ENCODE assay signal across 15 cellular contexts in the genomic region with DNA sequence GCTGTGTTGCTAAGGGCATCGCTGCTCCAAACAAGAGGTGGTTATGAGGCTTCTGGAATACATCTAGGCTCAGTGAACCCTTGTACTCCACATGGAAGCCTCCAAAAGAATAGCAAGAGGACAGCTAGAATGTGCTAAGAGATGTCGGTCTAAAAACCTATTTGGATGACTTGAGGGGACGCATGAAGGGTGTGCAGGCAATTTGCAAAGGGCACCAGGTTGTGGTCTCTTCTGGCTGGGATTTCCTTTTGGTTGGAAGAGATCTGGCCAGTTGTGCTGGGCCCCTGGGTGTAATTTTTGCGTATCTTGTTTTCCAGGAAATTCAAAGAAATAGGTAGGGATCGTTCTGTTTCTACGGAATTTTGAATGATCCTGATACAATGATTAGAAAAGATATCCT. TPM values are rescaled to one million over a fixed set of nuclear protein-coding genes. Genes with fewer than 3 reads are reported as not detected.
DNase-seq lines count a peak whose midpoint lies in the region; ATAC-seq lines count a peak whose summit lies in the region.
"Had no signal": no experiment of that assay in that cellular context is flagged by ENCODE, and none has a peak within 500 bp of the region (broad histone marks: within the 10 kb centered on the region; RNA-seq: fewer than 3 reads in every experiment).

No MANE protein-coding gene starts in this region.

- H3K27me3 ChIP-seq in HUES6 (ENCODE audit: control insufficient read depth, insufficient read depth, low read length) (peaks cover 20% of the 10 kb centered on the region), neuronal stem cell (ENCODE audit: control insufficient read depth in 3 of 3, insufficient read depth in 3 of 3, low read depth in 1 of 3, low read length in 3 of 3) (peaks cover 0 to 8% (median 3%) of the 10 kb centered on the region in 3 experiments)

- H3K36me3 Mint-ChIP-seq in activated CD4-positive, alpha-beta T cell treated with anti-CD3 and anti-CD28 coated beads for 36 hours (ENCODE audit: low read depth): peaks cover 3% of the 10 kb centered on the region
- H3K36me3 Mint-ChIP-seq in activated naive CD8-positive, alpha-beta T cell treated with anti-CD3 and anti-CD28 coated beads, Interleukin-2, amount 50 U/mL, for 24 hours (ENCODE audit: low read depth): peaks cover 3% of the 10 kb centered on the region
- H3K36me3 Mint-ChIP-seq in memory B cell: peaks cover 11% of the 10 kb centered on the region

- CTCF ChIA-PET in activated CD4-positive, alpha-beta T cell treated with anti-CD3 and anti-CD28 coated beads for 36 hours (lab: Charles Lee): interaction anchor here (0.7 to 1.1 kb wide), 2 partner anchors 12 to 69 kb away, joined by 3 read pairs; no protein-coding TSS in a partner anchor

- intact Hi-C loops in activated CD4-positive, alpha-beta T cell treated with anti-CD3 and anti-CD28 coated beads for 36 hours (cut with DNase I, micrococcal nuclease): no loop called here

- H3K18ac ChIP-seq in neuronal stem cell (ENCODE audit: low read length): no peak overlapping the region

- no peak overlapping the region for H4K8ac ChIP-seq in neuronal stem cell (ENCODE audit: low read depth, low read length)

- no peak overlapping the region for H2BK15ac ChIP-seq in neuronal stem cell (ENCODE audit: low read length)

- H3K4me3 ChIP-seq in HUES6 (ENCODE audit: low read depth, low read length) (no peak overlapping the region), neuronal stem cell (ENCODE audit: low read length in 2 of 2) (no peak overlapping the region)
- H3K4me3 ChIP-seq: BLaER1 treated with 17β-estradiol and CSF1 and Interleukin-3, amounts not matched to agents 10 nM and 100 nM; tibial nerve had no signal

- no peaks in the 10 kb centered on the region for H3K9me3 ChIP-seq in HUES6 (ENCODE audit: control insufficient read depth, insufficient read depth, low read depth, low read length)
- no peaks in the 10 kb centered on the region for H3K9me3 ChIP-seq in neuronal stem cell (replicated peaks in 1 of 2; ENCODE audit: control insufficient read depth in 2 of 2, insufficient read depth in 1 of 2, low read depth in 1 of 2, low read length in 2 of 2)
- H3K9me3 ChIP-seq: BLaER1 treated with 17β-estradiol and CSF1 and Interleukin-3, amounts not matched to agents 10 nM and 100 nM; tibial nerve had no signal

- peaks cover 46% of the 10 kb centered on the region for H3K4me1 ChIP-seq in HUES6 (ENCODE audit: control insufficient read depth, insufficient read depth, low read length)
- H3K4me1 ChIP-seq in neuronal stem cell (ENCODE audit: control insufficient read depth in 2 of 2, insufficient read depth in 1 of 2, low read depth in 1 of 2, low read length in 2 of 2): peaks cover 12 to 19% of the 10 kb centered on the region in 2 donors

- H2BK120ac ChIP-seq in neuronal stem cell (ENCODE audit: low read depth, low read length): no peak overlapping the region

- H3K4me3 Mint-ChIP-seq in activated CD4-positive, alpha-beta T cell treated with anti-CD3 and anti-CD28 coated beads for 36 hours: no peak overlapping the region
- no peak overlapping the region for H3K4me3 Mint-ChIP-seq in activated naive CD8-positive, alpha-beta T cell treated with anti-CD3 and anti-CD28 coated beads, Interleukin-2, amount 50 U/mL, for 24 hours
- no peak overlapping the region for H3K4me3 Mint-ChIP-seq in memory B cell

- H3K27me3 Mint-ChIP-seq in activated CD4-positive, alpha-beta T cell treated with anti-CD3 and anti-CD28 coated beads for 36 hours: no peaks in the 10 kb centered on the region
- no peaks in the 10 kb centered on the region for H3K27me3 Mint-ChIP-seq in activated naive CD8-positive, alpha-beta T cell treated with anti-CD3 and anti-CD28 coated beads, Interleukin-2, amount 50 U/mL, for 24 hours
- no peaks in the 10 kb centered on the region for H3K27me3 Mint-ChIP-seq in memory B cell

- H3K36me3 ChIP-seq in HUES6 (ENCODE audit: control insufficient read depth, insufficient read depth, low read length) (no peaks in the 10 kb centered on the region; the same call in 1 of the 2 replicates), neuronal stem cell (replicated peaks in 1 of 2; ENCODE audit: control insufficient read depth in 2 of 2, insufficient read depth in 2 of 2, low read length in 2 of 2) (no peaks in the 10 kb centered on the region)
- H3K36me3 ChIP-seq: BLaER1 treated with 17β-estradiol and CSF1 and Interleukin-3, amounts not matched to agents 10 nM and 100 nM; tibial nerve had no signal

- no CpG with 5 or more reads among the region's 6 CpGs for WGBS in neuronal stem cell (ENCODE audit: extremely low coverage in 2 of 2, insufficient read length in 2 of 2, insufficient replicate concordance in 1 of 2), 2 donors

- POLR2A ChIA-PET in activated CD4-positive, alpha-beta T cell treated with anti-CD3 and anti-CD28 coated beads for 36 hours (lab: Charles Lee): no interaction called here

- H2AFZ ChIP-seq in neuronal stem cell (ENCODE audit: low read length): no peak overlapping the region

- H3K4ac ChIP-seq in neuronal stem cell (ENCODE audit: low read length): no peak overlapping the region

- no peaks in the 10 kb centered on the region for H3K9me3 Mint-ChIP-seq in activated CD4-positive, alpha-beta T cell treated with anti-CD3 and anti-CD28 coated beads for 36 hours (ENCODE audit: low read depth)
- H3K9me3 Mint-ChIP-seq in activated naive CD8-positive, alpha-beta T cell treated with anti-CD3 and anti-CD28 coated beads, Interleukin-2, amount 50 U/mL, for 24 hours: no peaks in the 10 kb centered on the region
- H3K9me3 Mint-ChIP-seq in memory B cell: no peaks in the 10 kb centered on the region

- H3K4me1 Mint-ChIP-seq in activated CD4-positive, alpha-beta T cell treated with anti-CD3 and anti-CD28 coated beads for 36 hours: peaks cover 53% of the 10 kb centered on the region
- H3K4me1 Mint-ChIP-seq in activated naive CD8-positive, alpha-beta T cell treated with anti-CD3 and anti-CD28 coated beads, Interleukin-2, amount 50 U/mL, for 24 hours: peaks cover 76% of the 10 kb centered on the region
- peaks cover 45% of the 10 kb centered on the region for H3K4me1 Mint-ChIP-seq in memory B cell

- H3K4me2 ChIP-seq in neuronal stem cell (ENCODE audit: insufficient read depth, low read length, poor library complexity, severe bottlenecking): no peak overlapping the region

- no peak overlapping the region for H3K23ac ChIP-seq in neuronal stem cell (ENCODE audit: low read depth, low read length, poor library complexity)

- no peak overlapping the region for H3K9ac ChIP-seq in HUES6 (ENCODE audit: low read length)
- H3K9ac ChIP-seq in neuronal stem cell (ENCODE audit: low read depth, low read length, poor library complexity): no peak overlapping the region
- H3K9ac ChIP-seq: BLaER1 treated with 17β-estradiol and CSF1 and Interleukin-3, amounts not matched to agents 10 nM and 100 nM had no signal

- no peak for DNase-seq in activated CD4-positive, alpha-beta T cell treated with anti-CD3 and anti-CD28 coated beads for 36 hours
- no peak for DNase-seq in activated CD4-positive, alpha-beta T cell treated with anti-CD3 and anti-CD28 coated beads for 4 hours
- DNase-seq in activated naive CD8-positive, alpha-beta T cell treated with anti-CD3 and anti-CD28 coated beads, Interleukin-2, amount 50 U/mL, for 24 hours: no peak
- DNase-seq in memory B cell (ENCODE audit: low spot score in 2 of 2) (no peak), EL (no peak), neuronal stem cell (ENCODE audit: low spot score) (no peak)
- DNase-seq in stimulated activated CD8-positive, alpha-beta memory T cell treated with anti-CD3 and anti-CD28 coated beads, Interleukin-4, amount 100 ng/mL, for 48 hours: no peak
- DNase-seq: activated effector memory CD4-positive, alpha-beta T cell treated with Interleukin-2 at 50 U/mL for 16 hours; foreskin fibroblast; GOT3; NCI-H187 treated with DMSO at 0.1 percent for 48 hours had no signal

- no peak overlapping the region for H2AK5ac ChIP-seq in neuronal stem cell (ENCODE audit: low read depth, low read length)

- no peak overlapping the region for H2BK5ac ChIP-seq in neuronal stem cell (ENCODE audit: low read length)

- ATAC-seq in activated CD4-positive, alpha-beta T cell treated with anti-CD3 and anti-CD28 coated beads for 36 hours: no peak
- no peak for ATAC-seq in activated naive CD8-positive, alpha-beta T cell treated with anti-CD3 and anti-CD28 coated beads, Interleukin-2, amount 50 U/mL, for 24 hours
- ATAC-seq in memory B cell (ENCODE audit: low read depth): no peak

- H3K27ac Mint-ChIP-seq in activated CD4-positive, alpha-beta T cell treated with anti-CD3 and anti-CD28 coated beads for 36 hours: peak overlapping the region; percentile 49
- H3K27ac Mint-ChIP-seq in activated naive CD8-positive, alpha-beta T cell treated with anti-CD3 and anti-CD28 coated beads, Interleukin-2, amount 50 U/mL, for 24 hours: peak overlapping the region; percentile 17
- H3K27ac Mint-ChIP-seq in memory B cell: peak overlapping the region; percentile 10

- H3K27ac ChIP-seq in HUES6 (ENCODE audit: low read depth, low read length) (peak overlapping the region; percentile 84; the same call in 1 of the 2 replicates), neuronal stem cell (replicated peaks; ENCODE audit: low read length) (no peak overlapping the region)
- H3K27ac ChIP-seq: BLaER1 treated with 17β-estradiol and CSF1 and Interleukin-3, amounts not matched to agents 10 nM and 100 nM; RWPE1; tibial nerve had no signal

- H2BK12ac ChIP-seq in neuronal stem cell (ENCODE audit: low read length): no peak overlapping the region

- H3K79me1 ChIP-seq in neuronal stem cell (ENCODE audit: low read depth, low read length): peaks cover 2% of the 10 kb centered on the region

- H3K14ac ChIP-seq in neuronal stem cell (ENCODE audit: low read length): no peak overlapping the region

- H4K91ac ChIP-seq in neuronal stem cell (ENCODE audit: low read depth, low read length, poor library complexity): no peak overlapping the region

RNA-seq across cellular contexts. Expression of a gene that starts 4.2 kb away (rescaled TPM):
- 1 to 10 TPM; 6.4 to 8.3 TPM for total RNA-seq in activated CD4-positive, alpha-beta T cell treated with anti-CD3 and anti-CD28 coated beads for 36 hours
- polyA plus RNA-seq in neuronal stem cell (2013, experiment 1 of 2): 3.7 TPM
- 3.8 TPM for polyA plus RNA-seq in neuronal stem cell (2013, experiment 2 of 2)

RNA-seq across cellular contexts. Expression of a gene that starts 45.4 kb away (rescaled TPM):
- 10 to 100 TPM; 51.2 to 56.1 TPM for total RNA-seq in activated CD4-positive, alpha-beta T cell treated with anti-CD3 and anti-CD28 coated beads for 36 hours
- 35.4 TPM for polyA plus RNA-seq in neuronal stem cell (2013, experiment 1 of 2)
- polyA plus RNA-seq in neuronal stem cell (2013, experiment 2 of 2): 36.8 TPM
